1 cellular context compared by ENCODE assay signal in genomic region chr1:52056937-52057231, GRCh38.
TF ChIP-seq lines count a peak whose summit lies in the region.

No MANE protein-coding gene starts in this region.

TF ChIP-seq in GM23338, 12 proteins besides CTCF, POLR2A, EP300 and RAD21 (continued from another document):
- TF ChIP-seq, protein P1, sequence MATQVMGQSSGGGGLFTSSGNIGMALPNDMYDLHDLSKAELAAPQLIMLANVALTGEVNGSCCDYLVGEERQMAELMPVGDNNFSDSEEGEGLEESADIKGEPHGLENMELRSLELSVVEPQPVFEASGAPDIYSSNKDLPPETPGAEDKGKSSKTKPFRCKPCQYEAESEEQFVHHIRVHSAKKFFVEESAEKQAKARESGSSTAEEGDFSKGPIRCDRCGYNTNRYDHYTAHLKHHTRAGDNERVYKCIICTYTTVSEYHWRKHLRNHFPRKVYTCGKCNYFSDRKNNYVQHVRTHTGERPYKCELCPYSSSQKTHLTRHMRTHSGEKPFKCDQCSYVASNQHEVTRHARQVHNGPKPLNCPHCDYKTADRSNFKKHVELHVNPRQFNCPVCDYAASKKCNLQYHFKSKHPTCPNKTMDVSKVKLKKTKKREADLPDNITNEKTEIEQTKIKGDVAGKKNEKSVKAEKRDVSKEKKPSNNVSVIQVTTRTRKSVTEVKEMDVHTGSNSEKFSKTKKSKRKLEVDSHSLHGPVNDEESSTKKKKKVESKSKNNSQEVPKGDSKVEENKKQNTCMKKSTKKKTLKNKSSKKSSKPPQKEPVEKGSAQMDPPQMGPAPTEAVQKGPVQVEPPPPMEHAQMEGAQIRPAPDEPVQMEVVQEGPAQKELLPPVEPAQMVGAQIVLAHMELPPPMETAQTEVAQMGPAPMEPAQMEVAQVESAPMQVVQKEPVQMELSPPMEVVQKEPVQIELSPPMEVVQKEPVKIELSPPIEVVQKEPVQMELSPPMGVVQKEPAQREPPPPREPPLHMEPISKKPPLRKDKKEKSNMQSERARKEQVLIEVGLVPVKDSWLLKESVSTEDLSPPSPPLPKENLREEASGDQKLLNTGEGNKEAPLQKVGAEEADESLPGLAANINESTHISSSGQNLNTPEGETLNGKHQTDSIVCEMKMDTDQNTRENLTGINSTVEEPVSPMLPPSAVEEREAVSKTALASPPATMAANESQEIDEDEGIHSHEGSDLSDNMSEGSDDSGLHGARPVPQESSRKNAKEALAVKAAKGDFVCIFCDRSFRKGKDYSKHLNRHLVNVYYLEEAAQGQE (IDR thresholded peaks at IDR 0.05; ENCODE audit: unreplicated experiment) = no peak
- TF ChIP-seq ZNF114 (CRISPR knock-in tag; IDR thresholded peaks at IDR 0.05) (no peak), EZH2phosphoT487 (IDR thresholded peaks at IDR 0.05; ENCODE audit: unreplicated experiment) (no peak), EZH2 (IDR thresholded peaks at IDR 0.05; ENCODE audit: low read depth, unreplicated experiment) (no peak), NANOG (IDR thresholded peaks at IDR 0.05; ENCODE audit: borderline replicate concordance) (no peak), ZNF331 (CRISPR knock-in tag; IDR thresholded peaks at IDR 0.05; ENCODE audit: low read depth) (no peak)
